ENCODE assay signal across 7 cellular contexts in genomic region chrX:41759817-41760216, GRCh38. TPM values are rescaled to one million over a fixed set of nuclear protein-coding genes. Genes with fewer than 3 reads are reported as not detected.
DNase-seq lines count a peak whose midpoint lies in the region; ATAC-seq and TF ChIP-seq lines count a peak whose summit lies in the region.

No MANE protein-coding gene starts in this region.

- no peak overlapping the region for H3K27ac Mint-ChIP-seq in activated naive CD8-positive, alpha-beta T cell treated with anti-CD3 and anti-CD28 coated beads for 36 hours
- no peak overlapping the region for H3K27ac Mint-ChIP-seq in stimulated activated memory B cell treated with anti-CD40 and anti-IgM and Interleukin-4, amounts not matched to agents 10 μg/mL and 1 μg/mL and 100 μg/mL, for 72 hours

- no peak overlapping the region for H3K4me3 Mint-ChIP-seq in activated naive CD8-positive, alpha-beta T cell treated with anti-CD3 and anti-CD28 coated beads for 36 hours
- H3K4me3 Mint-ChIP-seq in stimulated activated memory B cell treated with anti-CD40 and anti-IgM and Interleukin-4, amounts not matched to agents 10 μg/mL and 1 μg/mL and 100 μg/mL, for 72 hours: no peak overlapping the region

- TF ChIP-seq CTCF in GM12865 (IDR thresholded peaks at IDR 0.05; ENCODE audit: insufficient read depth, low read depth, low read length, missing control alignments) (peak; percentile 44), colonic mucosa (IDR thresholded peaks at IDR 0.05) (peak; percentile 40), osteoblast (IDR thresholded peaks at IDR 0.05; ENCODE audit: extremely low read depth, low read depth, low read length) (peak; percentile 67)

- no peaks in the 10 kb centered on the region for H3K4me1 ChIP-seq in colonic mucosa
- no peaks in the 10 kb centered on the region for H3K4me1 ChIP-seq in osteoblast (ENCODE audit: insufficient read depth, low read length)

- peaks cover 4% of the 10 kb centered on the region for H3K27me3 ChIP-seq in colonic mucosa
- no peaks in the 10 kb centered on the region for H3K27me3 ChIP-seq in osteoblast (ENCODE audit: insufficient read depth, low read length)

- H3K79me2 ChIP-seq in osteoblast (ENCODE audit: insufficient read depth, low read length): no peaks in the 10 kb centered on the region

- intact Hi-C loops in colonic mucosa (cut with DNase I): no loop called here

- DNase-seq in GM12865 (ENCODE audit: low read depth) (peak; percentile 55), MV-4-11 (lab: John Stamatoyannopoulos, UW) (peak; percentile 28), colonic mucosa (no peak), osteoblast (ENCODE audit: insufficient read length, low spot score, missing footprints) (no peak)
- no peak for DNase-seq in activated naive CD8-positive, alpha-beta T cell treated with anti-CD3 and anti-CD28 coated beads for 36 hours

- H3K4me1 Mint-ChIP-seq in activated naive CD8-positive, alpha-beta T cell treated with anti-CD3 and anti-CD28 coated beads for 36 hours: peaks cover 11% of the 10 kb centered on the region
- no peaks in the 10 kb centered on the region for H3K4me1 Mint-ChIP-seq in stimulated activated memory B cell treated with anti-CD40 and anti-IgM and Interleukin-4, amounts not matched to agents 10 μg/mL and 1 μg/mL and 100 μg/mL, for 72 hours

- no peak for ATAC-seq in HG02852 (IDR thresholded peaks at IDR 0.05; ENCODE audit: unreplicated experiment)
- ATAC-seq in stimulated activated memory B cell treated with anti-CD40 and anti-IgM and Interleukin-4, amounts not matched to agents 10 μg/mL and 1 μg/mL and 100 μg/mL, for 72 hours: no peak

- peaks cover 3% of the 10 kb centered on the region for H3K36me3 Mint-ChIP-seq in activated naive CD8-positive, alpha-beta T cell treated with anti-CD3 and anti-CD28 coated beads for 36 hours
- H3K36me3 Mint-ChIP-seq in stimulated activated memory B cell treated with anti-CD40 and anti-IgM and Interleukin-4, amounts not matched to agents 10 μg/mL and 1 μg/mL and 100 μg/mL, for 72 hours: peaks cover 7% of the 10 kb centered on the region

- no peak overlapping the region for H3K4me2 ChIP-seq in osteoblast (ENCODE audit: insufficient read depth, low read length)

- no peak overlapping the region for H3K27ac ChIP-seq in colonic mucosa
- H3K27ac ChIP-seq in osteoblast (ENCODE audit: low read depth, low read length): no peak overlapping the region

- H3K4me3 ChIP-seq in GM12865 (ENCODE audit: low read depth, low read length) (no peak overlapping the region), colonic mucosa (no peak overlapping the region), osteoblast (ENCODE audit: insufficient read depth, low read length) (no peak overlapping the region)

- H4K20me1 ChIP-seq in osteoblast (ENCODE audit: insufficient read depth, low read length): no peaks in the 10 kb centered on the region

- H3K27me3 Mint-ChIP-seq in activated naive CD8-positive, alpha-beta T cell treated with anti-CD3 and anti-CD28 coated beads for 36 hours: no peaks in the 10 kb centered on the region
- H3K27me3 Mint-ChIP-seq in stimulated activated memory B cell treated with anti-CD40 and anti-IgM and Interleukin-4, amounts not matched to agents 10 μg/mL and 1 μg/mL and 100 μg/mL, for 72 hours: no peaks in the 10 kb centered on the region

- H3K9me3 Mint-ChIP-seq in activated naive CD8-positive, alpha-beta T cell treated with anti-CD3 and anti-CD28 coated beads for 36 hours: no peaks in the 10 kb centered on the region
- H3K9me3 Mint-ChIP-seq in stimulated activated memory B cell treated with anti-CD40 and anti-IgM and Interleukin-4, amounts not matched to agents 10 μg/mL and 1 μg/mL and 100 μg/mL, for 72 hours: no peaks in the 10 kb centered on the region

- no peak overlapping the region for H2AFZ ChIP-seq in osteoblast (ENCODE audit: low read length)

- no peaks in the 10 kb centered on the region for H3K36me3 ChIP-seq in colonic mucosa
- H3K36me3 ChIP-seq in osteoblast (ENCODE audit: insufficient read depth, low read length): no peaks in the 10 kb centered on the region

- H3K9ac ChIP-seq in colonic mucosa (ENCODE audit: low read depth in 2 of 2, low read length in 2 of 2): no peak overlapping the region

- H3K9me3 ChIP-seq in colonic mucosa: no peaks in the 10 kb centered on the region
- H3K9me3 ChIP-seq in osteoblast (ENCODE audit: low read depth, low read length): no peaks in the 10 kb centered on the region

RNA-seq across cellular contexts. Expression of gene GPR82, which starts 35.8 kb away (rescaled TPM):
- total RNA-seq in colonic mucosa (under 1 TPM; 0.20 to 0.56 TPM), osteoblast (not detected in 2 replicates)
- total RNA-seq in activated naive CD8-positive, alpha-beta T cell treated with anti-CD3 and anti-CD28 coated beads for 36 hours: under 1 TPM; 0.12 to 0.14 TPM

Comparison
In these comparisons a context has a peak if more than half of its experiments do, and no peak if none do; other contexts are left out.
1. DNase-seq: peak in GM12865 (single experiment) and MV-4-11 (single experiment); none in colonic mucosa (single experiment), osteoblast (single experiment) and activated naive CD8-positive, alpha-beta T cell treated with anti-CD3 and anti-CD28 coated beads for 36 hours (single experiment).
2. Peak in every context shown above with its lines, with median percentiles within 50 percentile points of each other: CTCF ChIP-seq.